In the genomic region with DNA sequence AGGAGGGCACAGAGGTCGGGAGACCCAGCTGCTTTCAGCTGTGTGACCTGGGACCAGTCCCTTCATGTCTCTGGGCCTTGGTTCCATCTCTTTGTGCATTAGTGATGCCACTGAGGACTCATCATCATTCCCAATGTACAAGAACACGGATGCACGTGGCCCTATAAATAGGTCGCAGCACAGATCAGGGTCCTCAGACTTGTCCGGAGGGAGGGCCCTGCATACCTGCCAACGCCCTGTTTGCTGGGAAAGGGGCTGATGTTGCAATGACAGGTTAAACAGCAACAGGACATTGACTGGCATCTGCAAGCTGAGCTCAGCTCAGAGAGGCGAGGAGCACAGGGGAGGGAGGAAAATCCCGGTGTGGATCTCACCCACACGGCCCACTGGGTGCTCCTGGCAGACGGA, we compare ENCODE assay signal across 1 cellular context.
A peak's percentile ranks its signal among the peaks of the same experiment; 100 is the strongest.
TF ChIP-seq lines count a peak whose summit lies in the region.

No MANE protein-coding gene starts in this region.

TF ChIP-seq in HepG2, 621 proteins besides CTCF, POLR2A, EP300 and RAD21 (continued from another document and continues in another):
- TF ChIP-seq HMGA1 (CRISPR knock-in tag; conservative IDR thresholded peaks at IDR 0.05), result no peak
- no peak for TF ChIP-seq ELF4 (CRISPR knock-in tag; IDR thresholded peaks at IDR 0.05; ENCODE audit: borderline replicate concordance)
- no peak for TF ChIP-seq SMARCC2 (IDR thresholded peaks at IDR 0.05)
- TF ChIP-seq ZNF546 (CRISPR knock-in tag; conservative IDR thresholded peaks at IDR 0.05), result no peak
- no peak for TF ChIP-seq DNMT3B (CRISPR knock-in tag; conservative IDR thresholded peaks at IDR 0.05)
- peak; percentile 99 for TF ChIP-seq ZNF788 (CRISPR knock-in tag; IDR thresholded peaks at IDR 0.05; ENCODE audit: borderline replicate concordance)
- TF ChIP-seq, protein P1, sequence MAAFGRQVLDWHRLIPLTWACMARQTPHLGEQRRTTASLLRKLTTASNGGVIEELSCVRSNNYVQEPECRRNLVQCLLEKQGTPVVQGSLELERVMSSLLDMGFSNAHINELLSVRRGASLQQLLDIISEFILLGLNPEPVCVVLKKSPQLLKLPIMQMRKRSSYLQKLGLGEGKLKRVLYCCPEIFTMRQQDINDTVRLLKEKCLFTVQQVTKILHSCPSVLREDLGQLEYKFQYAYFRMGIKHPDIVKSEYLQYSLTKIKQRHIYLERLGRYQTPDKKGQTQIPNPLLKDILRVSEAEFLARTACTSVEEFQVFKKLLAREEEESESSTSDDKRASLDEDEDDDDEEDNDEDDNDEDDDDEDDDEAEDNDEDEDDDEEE (CRISPR knock-in tag; IDR thresholded peaks at IDR 0.05), result peak; percentile 88; the same call in 1 of the 2 replicates
- TF ChIP-seq SSRP1 (CRISPR knock-in tag; IDR thresholded peaks at IDR 0.05), result peak; percentile 91
- peak; percentile 99 for TF ChIP-seq FOXO1 (CRISPR knock-in tag; IDR thresholded peaks at IDR 0.05)
- TF ChIP-seq ZNF136 (CRISPR knock-in tag; IDR thresholded peaks at IDR 0.05; ENCODE audit: low read depth), result peak; percentile 95; the same call in 1 of the 2 replicates
- peak; percentile 99 for TF ChIP-seq DMAP1 (CRISPR knock-in tag; IDR thresholded peaks at IDR 0.05)
- peak; percentile 73 for TF ChIP-seq ZNF629 (CRISPR knock-in tag; conservative IDR thresholded peaks at IDR 0.05)
- TF ChIP-seq ZNF230 (CRISPR knock-in tag; IDR thresholded peaks at IDR 0.05), result peak; percentile 84
- TF ChIP-seq ZNF746 (CRISPR knock-in tag; IDR thresholded peaks at IDR 0.05), result peak; percentile 97
- TF ChIP-seq ZNF781 (CRISPR knock-in tag; IDR thresholded peaks at IDR 0.05; ENCODE audit: borderline replicate concordance, not compliant biosample characterization), result no peak
- TF ChIP-seq KLF6 (CRISPR knock-in tag; IDR thresholded peaks at IDR 0.05), result peak; percentile 99
- TF ChIP-seq NBN (conservative IDR thresholded peaks at IDR 0.05), result no peak
- TF ChIP-seq HDAC2 (CRISPR knock-in tag; IDR thresholded peaks at IDR 0.05), result peak; percentile 100
- TF ChIP-seq SAP130 (CRISPR knock-in tag; IDR thresholded peaks at IDR 0.05; ENCODE audit: low read depth), result peak; percentile 99
- TF ChIP-seq FOXA3 (CRISPR knock-in tag; IDR thresholded peaks at IDR 0.05), result peak; percentile 97
- peak; percentile 79; the same call in 1 of the 2 replicates for TF ChIP-seq ZNF747 (CRISPR knock-in tag; IDR thresholded peaks at IDR 0.05; ENCODE audit: borderline replicate concordance)
- TF ChIP-seq ZNF263 (CRISPR knock-in tag; IDR thresholded peaks at IDR 0.05), result peak; percentile 96
- 0 out of 2 replicates have a peak, but pooled peaks have one; percentile 8 for TF ChIP-seq ZNF839 (CRISPR knock-in tag; IDR thresholded peaks at IDR 0.05; ENCODE audit: borderline replicate concordance)
- TF ChIP-seq ZNF674 (CRISPR knock-in tag; IDR thresholded peaks at IDR 0.05; ENCODE audit: low read depth), result 0 out of 2 replicates have a peak, but pooled peaks have one; percentile 48
- TF ChIP-seq CHD2 (IDR thresholded peaks at IDR 0.05; ENCODE audit: low read depth, low read length), result no peak
- peak; percentile 93 for TF ChIP-seq ZNF589 (CRISPR knock-in tag; conservative IDR thresholded peaks at IDR 0.05)
- TF ChIP-seq ZNF670 (CRISPR knock-in tag; IDR thresholded peaks at IDR 0.05; ENCODE audit: borderline replicate concordance), result peak; percentile 98
- TF ChIP-seq, protein P2, sequence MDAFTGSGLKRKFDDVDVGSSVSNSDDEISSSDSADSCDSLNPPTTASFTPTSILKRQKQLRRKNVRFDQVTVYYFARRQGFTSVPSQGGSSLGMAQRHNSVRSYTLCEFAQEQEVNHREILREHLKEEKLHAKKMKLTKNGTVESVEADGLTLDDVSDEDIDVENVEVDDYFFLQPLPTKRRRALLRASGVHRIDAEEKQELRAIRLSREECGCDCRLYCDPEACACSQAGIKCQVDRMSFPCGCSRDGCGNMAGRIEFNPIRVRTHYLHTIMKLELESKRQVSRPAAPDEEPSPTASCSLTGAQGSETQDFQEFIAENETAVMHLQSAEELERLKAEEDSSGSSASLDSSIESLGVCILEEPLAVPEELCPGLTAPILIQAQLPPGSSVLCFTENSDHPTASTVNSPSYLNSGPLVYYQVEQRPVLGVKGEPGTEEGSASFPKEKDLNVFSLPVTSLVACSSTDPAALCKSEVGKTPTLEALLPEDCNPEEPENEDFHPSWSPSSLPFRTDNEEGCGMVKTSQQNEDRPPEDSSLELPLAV (CRISPR knock-in tag; conservative IDR thresholded peaks at IDR 0.05; ENCODE audit: low read depth), result no peak
- peak; percentile 43; the same call in 1 of the 2 replicates for TF ChIP-seq STAG1 (CRISPR knock-in tag; IDR thresholded peaks at IDR 0.05)
- no peak for TF ChIP-seq DNMT1 (CRISPR knock-in tag; IDR thresholded peaks at IDR 0.05)
- no peak for TF ChIP-seq ZNF75D (CRISPR knock-in tag; IDR thresholded peaks at IDR 0.05; ENCODE audit: borderline replicate concordance)
- TF ChIP-seq, protein P3, sequence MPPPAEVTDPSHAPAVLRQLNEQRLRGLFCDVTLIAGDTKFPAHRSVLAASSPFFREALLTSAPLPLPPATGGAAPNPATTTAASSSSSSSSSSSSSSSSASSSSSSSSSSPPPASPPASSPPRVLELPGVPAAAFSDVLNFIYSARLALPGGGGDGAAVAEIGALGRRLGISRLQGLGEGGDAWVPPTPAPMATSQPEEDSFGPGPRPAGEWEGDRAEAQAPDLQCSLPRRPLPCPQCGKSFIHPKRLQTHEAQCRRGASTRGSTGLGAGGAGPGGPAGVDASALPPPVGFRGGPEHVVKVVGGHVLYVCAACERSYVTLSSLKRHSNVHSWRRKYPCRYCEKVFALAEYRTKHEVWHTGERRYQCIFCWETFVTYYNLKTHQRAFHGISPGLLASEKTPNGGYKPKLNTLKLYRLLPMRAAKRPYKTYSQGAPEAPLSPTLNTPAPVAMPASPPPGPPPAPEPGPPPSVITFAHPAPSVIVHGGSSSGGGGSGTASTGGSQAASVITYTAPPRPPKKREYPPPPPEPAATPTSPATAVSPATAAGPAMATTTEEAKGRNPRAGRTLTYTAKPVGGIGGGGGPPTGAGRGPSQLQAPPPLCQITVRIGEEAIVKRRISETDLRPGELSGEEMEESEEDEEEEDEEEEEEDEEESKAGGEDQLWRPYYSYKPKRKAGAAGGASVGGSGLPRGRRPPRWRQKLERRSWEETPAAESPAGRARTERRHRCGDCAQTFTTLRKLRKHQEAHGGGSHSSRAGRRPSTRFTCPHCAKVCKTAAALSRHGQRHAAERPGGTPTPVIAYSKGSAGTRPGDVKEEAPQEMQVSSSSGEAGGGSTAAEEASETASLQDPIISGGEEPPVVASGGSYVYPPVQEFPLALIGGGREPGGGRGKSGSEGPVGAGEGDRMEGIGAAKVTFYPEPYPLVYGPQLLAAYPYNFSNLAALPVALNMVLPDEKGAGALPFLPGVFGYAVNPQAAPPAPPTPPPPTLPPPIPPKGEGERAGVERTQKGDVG (CRISPR knock-in tag; IDR thresholded peaks at IDR 0.05; ENCODE audit: borderline replicate concordance), result no peak; the same call in 1 of the 2 replicates
- TF ChIP-seq ZFY (CRISPR knock-in tag; IDR thresholded peaks at IDR 0.05), result peak; percentile 75
- TF ChIP-seq ZMAT3 (CRISPR knock-in tag; conservative IDR thresholded peaks at IDR 0.05), result peak; percentile 82
- TF ChIP-seq, protein P4, sequence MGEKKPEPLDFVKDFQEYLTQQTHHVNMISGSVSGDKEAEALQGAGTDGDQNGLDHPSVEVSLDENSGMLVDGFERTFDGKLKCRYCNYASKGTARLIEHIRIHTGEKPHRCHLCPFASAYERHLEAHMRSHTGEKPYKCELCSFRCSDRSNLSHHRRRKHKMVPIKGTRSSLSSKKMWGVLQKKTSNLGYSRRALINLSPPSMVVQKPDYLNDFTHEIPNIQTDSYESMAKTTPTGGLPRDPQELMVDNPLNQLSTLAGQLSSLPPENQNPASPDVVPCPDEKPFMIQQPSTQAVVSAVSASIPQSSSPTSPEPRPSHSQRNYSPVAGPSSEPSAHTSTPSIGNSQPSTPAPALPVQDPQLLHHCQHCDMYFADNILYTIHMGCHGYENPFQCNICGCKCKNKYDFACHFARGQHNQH (CRISPR knock-in tag; IDR thresholded peaks at IDR 0.05), result peak; percentile 98
- TF ChIP-seq, protein P5, sequence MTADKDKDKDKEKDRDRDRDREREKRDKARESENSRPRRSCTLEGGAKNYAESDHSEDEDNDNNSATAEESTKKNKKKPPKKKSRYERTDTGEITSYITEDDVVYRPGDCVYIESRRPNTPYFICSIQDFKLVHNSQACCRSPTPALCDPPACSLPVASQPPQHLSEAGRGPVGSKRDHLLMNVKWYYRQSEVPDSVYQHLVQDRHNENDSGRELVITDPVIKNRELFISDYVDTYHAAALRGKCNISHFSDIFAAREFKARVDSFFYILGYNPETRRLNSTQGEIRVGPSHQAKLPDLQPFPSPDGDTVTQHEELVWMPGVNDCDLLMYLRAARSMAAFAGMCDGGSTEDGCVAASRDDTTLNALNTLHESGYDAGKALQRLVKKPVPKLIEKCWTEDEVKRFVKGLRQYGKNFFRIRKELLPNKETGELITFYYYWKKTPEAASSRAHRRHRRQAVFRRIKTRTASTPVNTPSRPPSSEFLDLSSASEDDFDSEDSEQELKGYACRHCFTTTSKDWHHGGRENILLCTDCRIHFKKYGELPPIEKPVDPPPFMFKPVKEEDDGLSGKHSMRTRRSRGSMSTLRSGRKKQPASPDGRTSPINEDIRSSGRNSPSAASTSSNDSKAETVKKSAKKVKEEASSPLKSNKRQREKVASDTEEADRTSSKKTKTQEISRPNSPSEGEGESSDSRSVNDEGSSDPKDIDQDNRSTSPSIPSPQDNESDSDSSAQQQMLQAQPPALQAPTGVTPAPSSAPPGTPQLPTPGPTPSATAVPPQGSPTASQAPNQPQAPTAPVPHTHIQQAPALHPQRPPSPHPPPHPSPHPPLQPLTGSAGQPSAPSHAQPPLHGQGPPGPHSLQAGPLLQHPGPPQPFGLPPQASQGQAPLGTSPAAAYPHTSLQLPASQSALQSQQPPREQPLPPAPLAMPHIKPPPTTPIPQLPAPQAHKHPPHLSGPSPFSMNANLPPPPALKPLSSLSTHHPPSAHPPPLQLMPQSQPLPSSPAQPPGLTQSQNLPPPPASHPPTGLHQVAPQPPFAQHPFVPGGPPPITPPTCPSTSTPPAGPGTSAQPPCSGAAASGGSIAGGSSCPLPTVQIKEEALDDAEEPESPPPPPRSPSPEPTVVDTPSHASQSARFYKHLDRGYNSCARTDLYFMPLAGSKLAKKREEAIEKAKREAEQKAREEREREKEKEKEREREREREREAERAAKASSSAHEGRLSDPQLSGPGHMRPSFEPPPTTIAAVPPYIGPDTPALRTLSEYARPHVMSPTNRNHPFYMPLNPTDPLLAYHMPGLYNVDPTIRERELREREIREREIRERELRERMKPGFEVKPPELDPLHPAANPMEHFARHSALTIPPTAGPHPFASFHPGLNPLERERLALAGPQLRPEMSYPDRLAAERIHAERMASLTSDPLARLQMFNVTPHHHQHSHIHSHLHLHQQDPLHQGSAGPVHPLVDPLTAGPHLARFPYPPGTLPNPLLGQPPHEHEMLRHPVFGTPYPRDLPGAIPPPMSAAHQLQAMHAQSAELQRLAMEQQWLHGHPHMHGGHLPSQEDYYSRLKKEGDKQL (CRISPR knock-in tag; IDR thresholded peaks at IDR 0.05; ENCODE audit: low read depth), result peak; percentile 95
- peak; percentile 76; the same call in 1 of the 2 replicates for TF ChIP-seq SNAI1 (CRISPR knock-in tag; IDR thresholded peaks at IDR 0.05; ENCODE audit: borderline replicate concordance)
- TF ChIP-seq HNF4A (CRISPR knock-in tag; IDR thresholded peaks at IDR 0.05), result peak; percentile 92
- TF ChIP-seq, protein P6, sequence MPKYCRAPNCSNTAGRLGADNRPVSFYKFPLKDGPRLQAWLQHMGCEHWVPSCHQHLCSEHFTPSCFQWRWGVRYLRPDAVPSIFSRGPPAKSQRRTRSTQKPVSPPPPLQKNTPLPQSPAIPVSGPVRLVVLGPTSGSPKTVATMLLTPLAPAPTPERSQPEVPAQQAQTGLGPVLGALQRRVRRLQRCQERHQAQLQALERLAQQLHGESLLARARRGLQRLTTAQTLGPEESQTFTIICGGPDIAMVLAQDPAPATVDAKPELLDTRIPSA (CRISPR knock-in tag; IDR thresholded peaks at IDR 0.05; ENCODE audit: borderline replicate concordance), result peak; percentile 90; the same call in 1 of the 2 replicates
- TF ChIP-seq CREB1 (IDR thresholded peaks at IDR 0.05), result 0 out of 2 replicates have a peak, but pooled peaks have one; percentile 46
- TF ChIP-seq CREB1 (CRISPR knock-in tag; IDR thresholded peaks at IDR 0.05), result peak; percentile 75; the same call in 1 of the 2 replicates
- peak; percentile 80; the same call in 1 of the 3 replicates for TF ChIP-seq MXI1 (IDR thresholded peaks at IDR 0.05; ENCODE audit: borderline replicate concordance, low read depth, low read length)
- TF ChIP-seq, protein P7, sequence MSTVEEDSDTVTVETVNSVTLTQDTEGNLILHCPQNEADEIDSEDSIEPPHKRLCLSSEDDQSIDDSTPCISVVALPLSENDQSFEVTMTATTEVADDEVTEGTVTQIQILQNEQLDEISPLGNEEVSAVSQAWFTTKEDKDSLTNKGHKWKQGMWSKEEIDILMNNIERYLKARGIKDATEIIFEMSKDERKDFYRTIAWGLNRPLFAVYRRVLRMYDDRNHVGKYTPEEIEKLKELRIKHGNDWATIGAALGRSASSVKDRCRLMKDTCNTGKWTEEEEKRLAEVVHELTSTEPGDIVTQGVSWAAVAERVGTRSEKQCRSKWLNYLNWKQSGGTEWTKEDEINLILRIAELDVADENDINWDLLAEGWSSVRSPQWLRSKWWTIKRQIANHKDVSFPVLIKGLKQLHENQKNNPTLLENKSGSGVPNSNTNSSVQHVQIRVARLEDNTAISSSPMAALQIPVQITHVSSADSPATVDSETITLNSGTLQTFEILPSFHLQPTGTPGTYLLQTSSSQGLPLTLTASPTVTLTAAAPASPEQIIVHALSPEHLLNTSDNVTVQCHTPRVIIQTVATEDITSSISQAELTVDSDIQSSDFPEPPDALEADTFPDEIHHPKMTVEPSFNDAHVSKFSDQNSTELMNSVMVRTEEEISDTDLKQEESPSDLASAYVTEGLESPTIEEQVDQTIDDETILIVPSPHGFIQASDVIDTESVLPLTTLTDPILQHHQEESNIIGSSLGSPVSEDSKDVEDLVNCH (CRISPR knock-in tag; IDR thresholded peaks at IDR 0.05), result no peak
- peak; percentile 48; the same call in 1 of the 2 replicates for TF ChIP-seq EED (CRISPR knock-in tag; IDR thresholded peaks at IDR 0.05)
- no peak; the same call in 1 of the 2 replicates for TF ChIP-seq ZNF460 (CRISPR knock-in tag; IDR thresholded peaks at IDR 0.05; ENCODE audit: borderline replicate concordance)
- TF ChIP-seq CENPX (CRISPR knock-in tag; IDR thresholded peaks at IDR 0.05), result no peak
- TF ChIP-seq, protein P8, sequence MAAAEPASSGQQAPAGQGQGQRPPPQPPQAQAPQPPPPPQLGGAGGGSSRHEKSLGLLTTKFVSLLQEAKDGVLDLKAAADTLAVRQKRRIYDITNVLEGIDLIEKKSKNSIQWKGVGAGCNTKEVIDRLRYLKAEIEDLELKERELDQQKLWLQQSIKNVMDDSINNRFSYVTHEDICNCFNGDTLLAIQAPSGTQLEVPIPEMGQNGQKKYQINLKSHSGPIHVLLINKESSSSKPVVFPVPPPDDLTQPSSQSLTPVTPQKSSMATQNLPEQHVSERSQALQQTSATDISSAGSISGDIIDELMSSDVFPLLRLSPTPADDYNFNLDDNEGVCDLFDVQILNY (CRISPR knock-in tag; conservative IDR thresholded peaks at IDR 0.05), result no peak
- peak; percentile 25; the same call in 1 of the 2 replicates for TF ChIP-seq TAF1 (CRISPR knock-in tag; IDR thresholded peaks at IDR 0.05)
- TF ChIP-seq ZSCAN31 (CRISPR knock-in tag; IDR thresholded peaks at IDR 0.05; ENCODE audit: low read depth), result no peak; the same call in 1 of the 2 replicates
- no peak for TF ChIP-seq NONO (IDR thresholded peaks at IDR 0.05)
- peak; percentile 99 for TF ChIP-seq NONO (CRISPR knock-in tag; conservative IDR thresholded peaks at IDR 0.05)
- 0 out of 2 replicates have a peak, but pooled peaks have one; percentile 32 for TF ChIP-seq RBFOX2 (IDR thresholded peaks at IDR 0.05; ENCODE audit: low read depth, low read length)
- peak; percentile 91 for TF ChIP-seq ARID2 (CRISPR knock-in tag; IDR thresholded peaks at IDR 0.05; ENCODE audit: borderline replicate concordance)
